ENCODE assay signal across 8 cellular contexts in genomic region chr1:36323636-36324321, GRCh38. TPM values are rescaled to one million over a fixed set of nuclear protein-coding genes. Genes with fewer than 3 reads are reported as not detected.
DNase-seq lines count a peak whose midpoint lies in the region; ATAC-seq and TF ChIP-seq lines count a peak whose summit lies in the region.

A gene with protein sequence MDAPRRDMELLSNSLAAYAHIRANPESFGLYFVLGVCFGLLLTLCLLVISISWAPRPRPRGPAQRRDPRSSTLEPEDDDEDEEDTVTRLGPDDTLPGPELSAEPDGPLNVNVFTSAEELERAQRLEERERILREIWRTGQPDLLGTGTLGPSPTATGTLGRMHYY (minus strand): TSS chr1:36323645. CDS start chr1:36323037, 608 bp downstream.

- ATAC-seq in GM18505 (IDR thresholded peaks at IDR 0.05; ENCODE audit: unreplicated experiment): no peak
- ATAC-seq in activated T-cell treated with anti-CD3 and anti-CD28 coated beads, Interleukin-2, amount 50 U/mL, for 72 hours (replicated peaks in 1 of 2): peak; percentile 60 to 74
- peak; percentile 60 to 66 (median 61) for ATAC-seq in natural killer cell
- ATAC-seq in GM18867 (IDR thresholded peaks at IDR 0.05; ENCODE audit: unreplicated experiment): no peak

- intact Hi-C loops in natural killer cell (cut with micrococcal nuclease): loop anchor here (5.0 kb wide), 1 partner anchor 44 kb away; no protein-coding TSS in a partner anchor

- peak within 1 kb of the TSS; percentile 78 to 81 for H3K4me3 Mint-ChIP-seq in activated T-cell treated with anti-CD3 and anti-CD28 coated beads, Interleukin-2, amount 50 U/mL, for 72 hours
- H3K4me3 Mint-ChIP-seq in natural killer cell: peak within 1 kb of the TSS; percentile 85

- peaks cover 15% of the 10 kb centered on the region for H3K27me3 Mint-ChIP-seq in activated T-cell treated with anti-CD3 and anti-CD28 coated beads, Interleukin-2, amount 50 U/mL, for 72 hours (ENCODE audit: low read depth)
- peaks cover 0 to 7% of the 10 kb centered on the region in 2 donors for H3K27me3 Mint-ChIP-seq in natural killer cell (ENCODE audit: low read depth in 2 of 2)

- peak; percentile 9 for TF ChIP-seq POLR2A in GM18505 (IDR thresholded peaks at IDR 0.05; ENCODE audit: borderline replicate concordance, extremely low read depth, insufficient read depth, insufficient read length)

- H3K4me3 ChIP-seq in fibroblast of the aortic adventitia (ENCODE audit: low read depth, low read length): peak within 1 kb of the TSS; percentile 82

- no peaks in the 10 kb centered on the region for H3K36me3 Mint-ChIP-seq in activated T-cell treated with anti-CD3 and anti-CD28 coated beads, Interleukin-2, amount 50 U/mL, for 72 hours (ENCODE audit: insufficient read depth in 2 of 2)
- no peaks in the 10 kb centered on the region for H3K36me3 Mint-ChIP-seq in natural killer cell

- peaks cover 35% of the 10 kb centered on the region for H3K4me1 Mint-ChIP-seq in activated T-cell treated with anti-CD3 and anti-CD28 coated beads, Interleukin-2, amount 50 U/mL, for 72 hours (ENCODE audit: low read depth)
- peaks cover 6 to 35% of the 10 kb centered on the region in 2 donors for H3K4me1 Mint-ChIP-seq in natural killer cell

- peak; percentile 64 for DNase-seq in AG09319 (ENCODE audit: extremely low read depth, low read depth)
- DNase-seq in NCI-H510A (lab: John Stamatoyannopoulos, UW): peak; percentile 81
- DNase-seq in activated T-cell treated with anti-CD3 and anti-CD28 coated beads, Interleukin-2, amount 50 U/mL, for 72 hours: peak; percentile 69 to 73
- DNase-seq in fibroblast of the aortic adventitia (ENCODE audit: low read depth): peak; percentile 76
- peak; percentile 48 for DNase-seq in natural killer cell
- DNase-seq in NK-92 (lab: John Stamatoyannopoulos, UW; ENCODE audit: unreplicated experiment): no peak

- H3K9me3 Mint-ChIP-seq in activated T-cell treated with anti-CD3 and anti-CD28 coated beads, Interleukin-2, amount 50 U/mL, for 72 hours: no peaks in the 10 kb centered on the region
- H3K9me3 Mint-ChIP-seq in natural killer cell: no peaks in the 10 kb centered on the region

- TF ChIP-seq CTCF in AG09319 (IDR thresholded peaks at IDR 0.05; ENCODE audit: low read depth, low read length) (no peak), fibroblast of the aortic adventitia (IDR thresholded peaks at IDR 0.05; ENCODE audit: insufficient read depth, low read length) (no peak), natural killer cell (IDR thresholded peaks at IDR 0.05) (no peak)

- H3K27ac Mint-ChIP-seq in activated T-cell treated with anti-CD3 and anti-CD28 coated beads, Interleukin-2, amount 50 U/mL, for 72 hours: no peak within 1 kb of the TSS
- peak within 1 kb of the TSS; percentile 41 to 73 for H3K27ac Mint-ChIP-seq in natural killer cell

RNA-seq across cellular contexts. Expression of the gene that starts here (rescaled TPM):
- total RNA-seq in activated T-cell treated with anti-CD3 and anti-CD28 coated beads, Interleukin-2, amount 50 U/mL, for 72 hours: 1 to 10 TPM; 8.0 to 9.4 TPM
- total RNA-seq in fibroblast of the aortic adventitia (ENCODE audit: low replicate concordance): 167 and 366 TPM in 2 replicates
- 1 to 10 TPM; 4.0 to 8.0 (median 4.9) TPM for total RNA-seq in natural killer cell

Comparison
In these comparisons a context has a peak if more than half of its experiments do, and no peak if none do; other contexts are left out.
1. RNA of the gene that starts here (total RNA-seq): 167 to 366 TPM in fibroblast of the aortic adventitia; 8.0 to 9.4 TPM in activated T-cell treated with anti-CD3 and anti-CD28 coated beads, Interleukin-2, amount 50 U/mL, for 72 hours and 4.0 to 8.0 TPM in natural killer cell; every median in the first group is over 10 times any median in the second.
2. ATAC-seq: peak in activated T-cell treated with anti-CD3 and anti-CD28 coated beads, Interleukin-2, amount 50 U/mL, for 72 hours (2 of 2) and natural killer cell (3 of 3); none in GM18505 (single experiment) and GM18867 (single experiment).